In the genomic region with DNA sequence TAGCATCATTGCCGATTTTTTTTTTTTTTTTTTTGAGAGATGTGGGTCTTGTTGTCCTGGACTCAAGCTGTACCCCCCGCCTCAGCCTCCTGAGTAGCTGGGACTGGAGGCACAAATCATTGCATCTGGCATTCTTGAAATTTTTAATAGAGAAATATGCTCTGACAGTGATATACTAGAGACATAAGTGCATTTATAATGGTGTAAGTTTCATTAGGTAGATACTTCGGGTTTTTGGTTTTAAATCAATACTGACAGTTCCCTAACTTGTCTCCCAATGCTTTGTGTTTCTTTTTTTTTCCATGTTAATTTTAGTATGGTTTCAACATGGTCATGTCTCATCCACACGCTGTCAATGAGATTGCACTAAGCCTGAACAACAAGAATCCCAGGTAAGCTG, we compare ENCODE assay signal across 1 cellular context.
TF ChIP-seq lines count a peak whose summit lies in the region.

No MANE protein-coding gene starts in this region.

TF ChIP-seq in SK-N-SH, 30 proteins besides CTCF, POLR2A, EP300 and RAD21 (continued from another document):
- TF ChIP-seq, protein P1, sequence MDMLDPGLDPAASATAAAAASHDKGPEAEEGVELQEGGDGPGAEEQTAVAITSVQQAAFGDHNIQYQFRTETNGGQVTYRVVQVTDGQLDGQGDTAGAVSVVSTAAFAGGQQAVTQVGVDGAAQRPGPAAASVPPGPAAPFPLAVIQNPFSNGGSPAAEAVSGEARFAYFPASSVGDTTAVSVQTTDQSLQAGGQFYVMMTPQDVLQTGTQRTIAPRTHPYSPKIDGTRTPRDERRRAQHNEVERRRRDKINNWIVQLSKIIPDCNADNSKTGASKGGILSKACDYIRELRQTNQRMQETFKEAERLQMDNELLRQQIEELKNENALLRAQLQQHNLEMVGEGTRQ (IDR thresholded peaks at IDR 0.05; ENCODE audit: borderline replicate concordance, low read depth, low read length): no peak
